Comparison of ENCODE assay signal across 8 cellular contexts in the genomic region with DNA sequence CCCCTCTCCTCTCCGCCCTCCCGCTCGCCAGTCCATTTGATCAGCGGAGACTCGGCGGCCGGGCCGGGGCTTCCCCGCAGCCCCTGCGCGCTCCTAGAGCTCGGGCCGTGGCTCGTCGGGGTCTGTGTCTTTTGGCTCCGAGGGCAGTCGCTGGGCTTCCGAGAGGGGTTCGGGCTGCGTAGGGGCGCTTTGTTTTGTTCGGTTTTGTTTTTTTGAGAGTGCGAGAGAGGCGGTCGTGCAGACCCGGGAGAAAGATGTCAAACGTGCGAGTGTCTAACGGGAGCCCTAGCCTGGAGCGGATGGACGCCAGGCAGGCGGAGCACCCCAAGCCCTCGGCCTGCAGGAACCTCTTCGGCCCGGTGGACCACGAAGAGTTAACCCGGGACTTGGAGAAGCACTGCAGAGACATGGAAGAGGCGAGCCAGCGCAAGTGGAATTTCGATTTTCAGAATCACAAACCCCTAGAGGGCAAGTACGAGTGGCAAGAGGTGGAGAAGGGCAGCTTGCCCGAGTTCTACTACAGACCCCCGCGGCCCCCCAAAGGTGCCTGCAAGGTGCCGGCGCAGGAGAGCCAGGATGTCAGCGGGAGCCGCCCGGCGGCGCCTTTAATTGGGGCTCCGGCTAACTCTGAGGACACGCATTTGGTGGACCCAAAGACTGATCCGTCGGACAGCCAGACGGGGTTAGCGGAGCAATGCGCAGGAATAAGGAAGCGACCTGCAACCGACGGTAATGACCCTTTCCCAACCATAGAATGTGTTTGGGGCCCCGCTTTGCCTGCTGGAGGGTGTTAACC. TPM values are rescaled to one million over a fixed set of nuclear protein-coding genes. Genes with fewer than 3 reads are reported as not detected.
DNase-seq lines count a peak whose midpoint lies in the region; ATAC-seq and TF ChIP-seq lines count a peak whose summit lies in the region.

No MANE protein-coding gene starts in this region.

- no peak for ATAC-seq in CD8-positive, alpha-beta T cell
- ATAC-seq in GM19395 (IDR thresholded peaks at IDR 0.05; ENCODE audit: unreplicated experiment) (peak; percentile 2), heart left ventricle (peak; percentile 9 to 59 (median 38))
- ATAC-seq in activated T-helper 17 cell treated with anti-CD3 and anti-CD28 coated beads, Interleukin-2, amount 50 U/mL, for 72 hours (replicated peaks): peak; percentile 10

- H3K27me3 ChIP-seq in CD8-positive, alpha-beta T cell (ENCODE audit: insufficient read depth, low read length): no peaks in the 10 kb centered on the region
- H3K27me3 ChIP-seq in heart left ventricle: no peaks in the 10 kb centered on the region

- no peak for TF ChIP-seq CTCF in CD8-positive, alpha-beta T cell (IDR thresholded peaks at IDR 0.05)
- TF ChIP-seq CTCF in LNCaP clone FGC (IDR thresholded peaks at IDR 0.05; ENCODE audit: control insufficient read depth, extremely low read depth, insufficient read depth) (no peak), heart left ventricle (IDR thresholded peaks at IDR 0.05) (peak in 1 of 12 donors; percentile 5)

- peaks cover 64% of the 10 kb centered on the region for H3K36me3 Mint-ChIP-seq in CD8-positive, alpha-beta T cell
- H3K36me3 Mint-ChIP-seq in activated T-helper 17 cell treated with anti-CD3 and anti-CD28 coated beads, Interleukin-2, amount 50 U/mL, for 72 hours (ENCODE audit: low read depth): peaks cover 82% of the 10 kb centered on the region

- peak overlapping the region; percentile 98 for H3K27ac Mint-ChIP-seq in CD8-positive, alpha-beta T cell
- H3K27ac Mint-ChIP-seq in activated T-helper 17 cell treated with anti-CD3 and anti-CD28 coated beads, Interleukin-2, amount 50 U/mL, for 72 hours: peak overlapping the region; percentile 96

- no peaks in the 10 kb centered on the region for H3K9me3 Mint-ChIP-seq in CD8-positive, alpha-beta T cell
- H3K9me3 Mint-ChIP-seq in activated T-helper 17 cell treated with anti-CD3 and anti-CD28 coated beads, Interleukin-2, amount 50 U/mL, for 72 hours: no peaks in the 10 kb centered on the region

- H3K36me3 ChIP-seq in CD8-positive, alpha-beta T cell (ENCODE audit: insufficient read depth, low read length): peaks cover 29% of the 10 kb centered on the region
- H3K36me3 ChIP-seq in heart left ventricle: peaks cover 0 to 37% (median 30%) of the 10 kb centered on the region in 9 donors

- peak overlapping the region; percentile 97 for H3K27ac ChIP-seq in CD8-positive, alpha-beta T cell (ENCODE audit: low read depth, low read length)
- H3K27ac ChIP-seq in heart left ventricle: peak overlapping the region; percentile 96 to 100 (median 100)

- no peaks in the 10 kb centered on the region for H3K9me3 ChIP-seq in CD8-positive, alpha-beta T cell (ENCODE audit: low read length)
- no peaks in the 10 kb centered on the region for H3K9me3 ChIP-seq in heart left ventricle

- intact Hi-C loops in CD8-positive, alpha-beta T cell (cut with DNase I, micrococcal nuclease): loop anchor here (1.0 to 10.0 kb wide), 6 partner anchors 8 to 1993 kb away; partner anchors contain the start of genes BORCS5 (in 1 of the 2), DDX47 (in 1 of the 2) and YBX3 (in 1 of the 2)
- intact Hi-C loops in heart left ventricle (cut with DNase I): loop anchor here in 6 of 10 donors (1.0 to 10.0 kb wide), 8 partner anchors 8 to 210 kb away; partner anchors contain the start of genes DUSP16 (in 5 of the 6), APOLD1 (in 3 of the 6), GPR19 (in 2 of the 6) and CREBL2 (in 1 of the 6)
- intact Hi-C loops in posterior vena cava (cut with DNase I): no loop called here

- peak overlapping the region; percentile 98 for H3K4me3 Mint-ChIP-seq in CD8-positive, alpha-beta T cell
- peak overlapping the region; percentile 93 for H3K4me3 Mint-ChIP-seq in activated T-helper 17 cell treated with anti-CD3 and anti-CD28 coated beads, Interleukin-2, amount 50 U/mL, for 72 hours

- peak in 3 of 7 experiments; percentile 38 to 71 (median 39) for DNase-seq in CD8-positive, alpha-beta T cell
- DNase-seq in LNCaP clone FGC (ENCODE audit: low read depth) (no peak), heart left ventricle (peak; percentile 38 to 79 (median 41)), posterior vena cava (ENCODE audit: low spot score) (peak; percentile 85), LoVo (ENCODE audit: low spot score) (no peak)
- DNase-seq in central memory CD4-positive, alpha-beta T cell: no peak

- CTCF ChIA-PET in CD8-positive, alpha-beta T cell (lab: Charles Lee): interaction anchor here (1.0 to 2.8 kb wide), 4 partner anchors 19 to 72 kb away, joined by 4 to 23 read pairs (median 6); no protein-coding TSS in a partner anchor

- 0 to 1% (median 0%) methylated on average over 53 to 62 of the region's 62 CpGs for WGBS in heart left ventricle, 4 donors

- POLR2A ChIA-PET in CD8-positive, alpha-beta T cell (lab: Charles Lee): interaction anchor here (0.6 to 14.5 kb wide), 10 partner anchors 7 to 390 kb away, joined by 3 to 339 read pairs (median 4); partner anchors contain the start of genes BORCS5, DUSP16 and GPR19

- peaks cover 65% of the 10 kb centered on the region for H3K4me1 Mint-ChIP-seq in CD8-positive, alpha-beta T cell (ENCODE audit: low read depth)
- H3K4me1 Mint-ChIP-seq in activated T-helper 17 cell treated with anti-CD3 and anti-CD28 coated beads, Interleukin-2, amount 50 U/mL, for 72 hours: peaks cover 25% of the 10 kb centered on the region

- H3K27me3 Mint-ChIP-seq in CD8-positive, alpha-beta T cell (ENCODE audit: low read depth): no peaks in the 10 kb centered on the region
- no peaks in the 10 kb centered on the region for H3K27me3 Mint-ChIP-seq in activated T-helper 17 cell treated with anti-CD3 and anti-CD28 coated beads, Interleukin-2, amount 50 U/mL, for 72 hours

- TF ChIP-seq POLR2A in heart left ventricle (IDR thresholded peaks at IDR 0.05): no peak

- H3K4me3 ChIP-seq in CD8-positive, alpha-beta T cell (ENCODE audit: low read depth, low read length): peak overlapping the region; percentile 96
- H3K4me3 ChIP-seq in LNCaP clone FGC (ENCODE audit: low read depth, low read length) (peak overlapping the region; percentile 96), heart left ventricle (peak overlapping the region; percentile 77 to 96 (median 92))

- H3K4me1 ChIP-seq in CD8-positive, alpha-beta T cell (ENCODE audit: insufficient read depth, low read length): peaks cover 54% of the 10 kb centered on the region
- H3K4me1 ChIP-seq in heart left ventricle: peaks cover 0 to 70% (median 62%) of the 10 kb centered on the region in 12 donors

RNA-seq across cellular contexts. Expression of gene CDKN1B, which starts 0.6 kb away (rescaled TPM):
- total RNA-seq in CD8-positive, alpha-beta T cell: 100 to 1,000 TPM; 240 to 245 TPM
- 10 to 100 TPM; 41.1 to 95.4 TPM for total RNA-seq in activated T-helper 17 cell treated with anti-CD3 and anti-CD28 coated beads, Interleukin-2, amount 50 U/mL, for 72 hours
- total RNA-seq in heart left ventricle: 10 to 100 TPM; 25.8 to 44.9 (median 35.1) TPM
- 10 to 100 TPM; 19.0 to 27.4 TPM for polyA plus RNA-seq in heart left ventricle
- total RNA-seq in posterior vena cava: 10 to 100 TPM; 27.5 to 33.1 TPM

RNA-seq across cellular contexts. Expression of gene GPR19, which starts 21.8 kb away (rescaled TPM):
- total RNA-seq in CD8-positive, alpha-beta T cell: 1 to 10 TPM in 1 of 2 experiments, under 1 TPM in 1; 0.68 to 1.7 TPM
- total RNA-seq in activated T-helper 17 cell treated with anti-CD3 and anti-CD28 coated beads, Interleukin-2, amount 50 U/mL, for 72 hours: 10 to 100 TPM; 25.2 to 32.7 TPM
- total RNA-seq in heart left ventricle: under 1 TPM in 1 of 9 donors, not detected in 8; 0.61 TPM
- polyA plus RNA-seq in heart left ventricle: under 1 TPM in 1 of 2 donors, not detected in 1; 0.04 TPM
- not detected for total RNA-seq in posterior vena cava

Comparison
In these comparisons a context has a peak if more than half of its experiments do, and no peak if none do; other contexts are left out.
1. DNase-seq: peak in heart left ventricle (5 of 5) and posterior vena cava (single experiment); none in LNCaP clone FGC (single experiment), LoVo (single experiment) and central memory CD4-positive, alpha-beta T cell (single experiment).
2. RNA of gene GPR19, which starts 21.8 kb away (total RNA-seq): 25.2 to 32.7 TPM in activated T-helper 17 cell treated with anti-CD3 and anti-CD28 coated beads, Interleukin-2, amount 50 U/mL, for 72 hours; 0.68 to 1.7 TPM in CD8-positive, alpha-beta T cell, not detected in posterior vena cava and 0.61 TPM in heart left ventricle; every median in the first group is over 4 times any median in the second.
3. intact Hi-C loops: an anchor here in CD8-positive, alpha-beta T cell (1.0 to 10.0 kb wide) and heart left ventricle (1.0 to 10.0 kb wide); none called in posterior vena cava.
4. Peak in every context shown above with its lines, with median percentiles within 50 percentile points of each other: H3K4me3 ChIP-seq.